ENCODE assay signal across 13 cellular contexts in the genomic region with DNA sequence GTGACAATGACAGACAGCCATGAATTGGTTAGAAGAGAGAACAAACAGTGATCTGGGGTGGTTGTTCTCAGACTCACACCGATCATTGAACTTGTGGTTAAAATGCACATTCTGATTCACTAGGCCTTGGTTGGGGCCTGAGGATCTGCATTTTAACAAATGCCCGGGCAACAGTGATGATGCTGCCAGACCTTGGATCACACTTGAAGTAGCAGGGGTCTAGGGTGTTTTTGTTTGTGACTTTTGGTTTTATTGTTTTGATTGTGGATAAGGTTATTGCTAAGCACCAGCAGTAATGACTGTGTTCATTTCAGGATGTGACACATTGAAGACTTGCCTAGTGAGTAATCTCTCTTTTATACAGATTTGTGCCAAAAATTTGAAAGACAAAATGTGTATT. TPM values are rescaled to one million over a fixed set of nuclear protein-coding genes. Genes with fewer than 3 reads are reported as not detected.
DNase-seq lines count a peak whose midpoint lies in the region; ATAC-seq, FAIRE-seq and TF ChIP-seq lines count a peak whose summit lies in the region.
"Had no signal": no experiment of that assay in that cellular context is flagged by ENCODE, and none has a peak within 500 bp of the region (broad histone marks: within the 10 kb centered on the region; RNA-seq: fewer than 3 reads in every experiment).

No MANE protein-coding gene starts in this region.

- no peak overlapping the region for H3K27ac ChIP-seq in psoas muscle
- H3K27ac ChIP-seq: cardiac muscle cell had no signal

- no peaks in the 10 kb centered on the region for H3K9me3 Mint-ChIP-seq in activated naive CD8-positive, alpha-beta T cell treated with anti-CD3 and anti-CD28 coated beads, Interleukin-2, amount 50 U/mL, for 24 hours

- no peak for TF ChIP-seq POLR2A in GM12892 (IDR thresholded peaks at IDR 0.05; ENCODE audit: low read depth, low read length)

- H3K27ac Mint-ChIP-seq in activated naive CD8-positive, alpha-beta T cell treated with anti-CD3 and anti-CD28 coated beads, Interleukin-2, amount 50 U/mL, for 24 hours = peak overlapping the region; percentile 4

- peak; percentile 36 for ATAC-seq in activated naive CD8-positive, alpha-beta T cell treated with anti-CD3 and anti-CD28 coated beads, Interleukin-2, amount 50 U/mL, for 24 hours
- ATAC-seq in GM21737 (IDR thresholded peaks at IDR 0.05; ENCODE audit: unreplicated experiment) (no peak), psoas muscle (no peak)

- no peak overlapping the region for H3K4me3 Mint-ChIP-seq in activated naive CD8-positive, alpha-beta T cell treated with anti-CD3 and anti-CD28 coated beads, Interleukin-2, amount 50 U/mL, for 24 hours

- H3K27me3 Mint-ChIP-seq in activated naive CD8-positive, alpha-beta T cell treated with anti-CD3 and anti-CD28 coated beads, Interleukin-2, amount 50 U/mL, for 24 hours = no peaks in the 10 kb centered on the region

- DNase-seq in AG10803 (ENCODE audit: low read depth) = peak; percentile 80
- peak; percentile 79 for DNase-seq in LHCN-M2 (ENCODE audit: low read depth)
- no peak for DNase-seq in activated naive CD8-positive, alpha-beta T cell treated with anti-CD3 and anti-CD28 coated beads, Interleukin-2, amount 50 U/mL, for 24 hours
- DNase-seq in glomerular endothelial cell (ENCODE audit: extremely low read depth, low read depth, low spot score) = peak; percentile 89
- no peak for DNase-seq in GM12892 (ENCODE audit: insufficient read length)
- DNase-seq in GM19238 (ENCODE audit: insufficient read length, low spot score) = no peak
- DNase-seq in psoas muscle = no peak
- DNase-seq: C1 segment of cervical spinal cord, GDM1, OCI-M1, retina had no signal

- peaks cover 14% of the 10 kb centered on the region for H3K4me1 Mint-ChIP-seq in activated naive CD8-positive, alpha-beta T cell treated with anti-CD3 and anti-CD28 coated beads, Interleukin-2, amount 50 U/mL, for 24 hours

- peaks cover 19% of the 10 kb centered on the region for H3K36me3 Mint-ChIP-seq in activated naive CD8-positive, alpha-beta T cell treated with anti-CD3 and anti-CD28 coated beads, Interleukin-2, amount 50 U/mL, for 24 hours (ENCODE audit: low read depth)

- H3K9me3 ChIP-seq in psoas muscle = no peaks in the 10 kb centered on the region

- TF ChIP-seq CTCF in AG10803 (conservative IDR thresholded peaks at IDR 0.05; ENCODE audit: low read length) (no peak), psoas muscle (IDR thresholded peaks at IDR 0.05) (no peak)

- H3K4me1 ChIP-seq in psoas muscle = no peaks in the 10 kb centered on the region

- WGBS in psoas muscle, 3 donors = 90 to 95% (median 92%) methylated on average over 2 of the region's 2 CpGs

- FAIRE-seq in GM12892 (lab: Jason Lieb, UNC) = no peak

- H3K4me3 ChIP-seq in AG10803 (ENCODE audit: low read length) = no peak overlapping the region
- H3K4me3 ChIP-seq in psoas muscle = no peak overlapping the region
- H3K4me3 ChIP-seq: cardiac muscle cell had no signal

- peaks cover 0 to 66% of the 10 kb centered on the region in 2 donors for H3K36me3 ChIP-seq in psoas muscle (ENCODE audit: insufficient read depth in 1 of 2, low read depth in 1 of 2)

- intact Hi-C loops in psoas muscle (cut with DNase I) = no loop called here

- H3K27me3 ChIP-seq in psoas muscle (ENCODE audit: insufficient read depth in 3 of 3, low read length in 2 of 3) = no peaks in the 10 kb centered on the region
- H3K27me3 ChIP-seq: cardiac muscle cell had no signal

RNA-seq across cellular contexts. Expression of gene TXLNG, which starts 36.5 kb away (rescaled TPM):
- total RNA-seq in LHCN-M2 (2014; rRNA removed) (8.2 and 8.5 TPM in 2 replicates), glomerular endothelial cell (6.8 and 8.3 TPM in 2 replicates), psoas muscle (10 to 100 TPM in 1 of 4 donors, 1 to 10 TPM in 3; 6.3 to 10.1 (median 9.4) TPM)
- 2.2 TPM for polyA plus RNA-seq in LHCN-M2 (2012)
- polyA plus RNA-seq in GM12892 (2012; ENCODE audit: missing spikeins) = 16.9 TPM
- polyA plus RNA-seq in psoas muscle = 1 to 10 TPM; 5.6 to 8.1 (median 7.6) TPM

RNA-seq across cellular contexts. Expression of gene RBBP7, which starts 47.4 kb away (rescaled TPM):
- total RNA-seq in LHCN-M2 (2014; rRNA removed) (100.0 and 112 TPM in 2 replicates), glomerular endothelial cell (66.3 and 69.2 TPM in 2 replicates), psoas muscle (100 to 1,000 TPM in 1 of 4 donors, 10 to 100 TPM in 3; 81.1 to 107 (median 90.5) TPM)
- polyA plus RNA-seq in LHCN-M2 (2012) = 84.3 TPM
- polyA plus RNA-seq in GM12892 (2012; ENCODE audit: missing spikeins) = 143 TPM
- polyA plus RNA-seq in psoas muscle = 100 to 1,000 TPM in 2 of 3 donors, 10 to 100 TPM in 1; 85.0 to 139 (median 111) TPM

Comparison
In these comparisons a context has a peak if more than half of its experiments do, and no peak if none do; other contexts are left out.
1. DNase-seq: peak in AG10803 (single experiment), LHCN-M2 (single experiment) and glomerular endothelial cell (single experiment); none in activated naive CD8-positive, alpha-beta T cell treated with anti-CD3 and anti-CD28 coated beads, Interleukin-2, amount 50 U/mL, for 24 hours (single experiment), GM12892 (single experiment), GM19238 (single experiment) and psoas muscle (0 of 2).